Comparison of ENCODE assay signal across 9 cellular contexts in genomic region chr6:52511572-52512151, GRCh38.
DNase-seq lines count a peak whose midpoint lies in the region; ATAC-seq and TF ChIP-seq lines count a peak whose summit lies in the region.
"Had no signal": no experiment of that assay in that cellular context is flagged by ENCODE, and none has a peak within 500 bp of the region (broad histone marks: within the 10 kb centered on the region; RNA-seq: fewer than 3 reads in every experiment).

No MANE protein-coding gene starts in this region.

- no peak for TF ChIP-seq POLR2A in uterus (IDR thresholded peaks at IDR 0.05)

- TF ChIP-seq CTCF in nephron (IDR thresholded peaks at IDR 0.05; ENCODE audit: unreplicated experiment in 3 of 3) (no peak), uterus (IDR thresholded peaks at IDR 0.05) (no peak)

- H3K4me1 Mint-ChIP-seq in nephron, result peaks cover 30% of the 10 kb centered on the region

- peak; percentile 70 for DNase-seq in RPMI7951 (ENCODE audit: low read depth)
- DNase-seq in uterus, result no peak
- no peak for DNase-seq in UCSD-AML1 (lab: John Stamatoyannopoulos, UW; ENCODE audit: unreplicated experiment)
- no peak for DNase-seq in LoVo (ENCODE audit: low spot score)
- DNase-seq: NCI-H187 treated with DMSO at 0.1 percent for 48 hours had no signal

- H3K27ac ChIP-seq in esophagus (ENCODE audit: low read depth in 2 of 2, low read length in 1 of 2) (peak overlapping the region; percentile 47 to 53), uterus (peak overlapping the region; percentile 86 to 94)
- H3K27ac ChIP-seq: neutrophil had no signal

- H3K4me3 ChIP-seq in esophagus (ENCODE audit: low read depth in 1 of 2, low read length in 2 of 2) (no peak overlapping the region), uterus (no peak overlapping the region)

- WGBS in esophagus, 2 donors, result 69 to 82% methylated on average over 12 of the region's 12 CpGs

- intact Hi-C loops in uterus (cut with DNase I; ENCODE audit: low total_unique reads), result loop anchor here (10.0 kb wide), 1 partner anchor 63 kb away; the partner anchor contains the start of gene TRAM2

- ATAC-seq in HG03432 (IDR thresholded peaks at IDR 0.05; ENCODE audit: unreplicated experiment), result no peak

- H3K4me3 Mint-ChIP-seq in nephron, result no peak overlapping the region

- no peaks in the 10 kb centered on the region for H3K9me3 Mint-ChIP-seq in nephron

- H3K27me3 ChIP-seq in esophagus (ENCODE audit: control insufficient read depth in 1 of 2, insufficient read depth in 2 of 2, low read length in 2 of 2) (no peaks in the 10 kb centered on the region), uterus (no peaks in the 10 kb centered on the region)
- H3K27me3 ChIP-seq: neutrophil had no signal

- H3K36me3 Mint-ChIP-seq in nephron (ENCODE audit: low read depth), result peaks cover 74% of the 10 kb centered on the region

- H3K27me3 Mint-ChIP-seq in nephron (ENCODE audit: low read depth), result no peaks in the 10 kb centered on the region

- peak overlapping the region in 2 of 3 experiments; percentile 43 to 98 for H3K27ac Mint-ChIP-seq in nephron

- H3K36me3 ChIP-seq in esophagus (ENCODE audit: control insufficient read depth in 2 of 2, insufficient read depth in 2 of 2, low read length in 1 of 2) (peaks cover 4 to 11% of the 10 kb centered on the region in 2 donors), uterus (no peaks in the 10 kb centered on the region)

- peaks cover 0 to 2% of the 10 kb centered on the region in 2 donors for H3K4me1 ChIP-seq in esophagus (ENCODE audit: control insufficient read depth in 2 of 2, insufficient read depth in 2 of 2, low read length in 1 of 2)
- peaks cover 11 to 30% of the 10 kb centered on the region in 2 donors for H3K4me1 ChIP-seq in uterus

- H3K9me3 ChIP-seq in esophagus (ENCODE audit: control insufficient read depth in 2 of 2, insufficient read depth in 1 of 2, low read depth in 1 of 2, low read length in 1 of 2) (no peaks in the 10 kb centered on the region), uterus (no peaks in the 10 kb centered on the region)
- H3K9me3 ChIP-seq: neutrophil had no signal
